In genomic region chr10:78931333-78932083, GRCh38 we compare ENCODE assay signal across 10 cellular contexts.
A peak's percentile ranks its signal among the peaks of the same experiment; 100 is the strongest.
DNase-seq lines count a peak whose midpoint lies in the region; ATAC-seq and TF ChIP-seq lines count a peak whose summit lies in the region.
"Had no signal": no experiment of that assay in that cellular context is flagged by ENCODE, and none has a peak within 500 bp of the region (broad histone marks: within the 10 kb centered on the region; RNA-seq: fewer than 3 reads in every experiment).

No MANE protein-coding gene starts in this region.

- no peak overlapping the region for H3K27ac Mint-ChIP-seq in glutamatergic neuron (ENCODE audit: unreplicated experiment)

- H3K36me3 ChIP-seq in HUES48 (ENCODE audit: control insufficient read depth, insufficient read depth, low read length) = no peaks in the 10 kb centered on the region
- H3K36me3 ChIP-seq in WERI-Rb-1 = no peaks in the 10 kb centered on the region
- H3K36me3 ChIP-seq: right lobe of liver had no signal

- H3K27me3 Mint-ChIP-seq in glutamatergic neuron (ENCODE audit: unreplicated experiment) = peaks cover 14% of the 10 kb centered on the region

- ATAC-seq in GM19324 (IDR thresholded peaks at IDR 0.05; ENCODE audit: low FRiP score, unreplicated experiment) = no peak
- ATAC-seq in HG02763 (IDR thresholded peaks at IDR 0.05; ENCODE audit: unreplicated experiment) = no peak
- ATAC-seq: right lobe of liver had no signal

- no peak overlapping the region for H3K9ac ChIP-seq in HUES48 (ENCODE audit: low read depth, low read length)

- H3K9me3 Mint-ChIP-seq in glutamatergic neuron (ENCODE audit: unreplicated experiment) = peaks cover 7% of the 10 kb centered on the region

- DNase-seq in A172 (ENCODE audit: low spot score) (peak; percentile 92), cardiac fibroblast (ENCODE audit: low read depth in 2 of 2) (peak; percentile 80 to 81), lung microvascular endothelial cell (ENCODE audit: low read depth in 2 of 2) (peak; percentile 21 to 78), glutamatergic neuron (no peak), WERI-Rb-1 (no peak)
- DNase-seq: activated CD8-positive, alpha-beta memory T cell treated with anti-CD3 and anti-CD28 coated beads, Interleukin-2, amount 50 U/mL, for 48 hours had no signal

- H3K4me1 ChIP-seq in HUES48 (ENCODE audit: control insufficient read depth, insufficient read depth, low read length) = peaks cover 7% of the 10 kb centered on the region; the same call in 1 of the 2 replicates
- H3K4me1 ChIP-seq: right lobe of liver had no signal

- H3K27ac ChIP-seq in HUES48 (ENCODE audit: low read depth, low read length) (peak overlapping the region; percentile 12), WERI-Rb-1 (no peak overlapping the region)
- H3K27ac ChIP-seq: right lobe of liver had no signal

- peaks cover 8% of the 10 kb centered on the region for H3K36me3 Mint-ChIP-seq in glutamatergic neuron (ENCODE audit: unreplicated experiment)

- no peak overlapping the region for H3K4me3 Mint-ChIP-seq in glutamatergic neuron (ENCODE audit: unreplicated experiment)

- H3K4me3 ChIP-seq in HUES48 (ENCODE audit: low read depth, low read length) = no peak overlapping the region
- H3K4me3 ChIP-seq in cardiac fibroblast (replicated peaks in 1 of 2; ENCODE audit: low read depth in 2 of 2, low read length in 2 of 2) = no peak overlapping the region
- H3K4me3 ChIP-seq in WERI-Rb-1 (ENCODE audit: low read depth, low read length) = no peak overlapping the region
- H3K4me3 ChIP-seq: right lobe of liver had no signal

- peaks cover 9% of the 10 kb centered on the region for H3K4me1 Mint-ChIP-seq in glutamatergic neuron (ENCODE audit: low read depth, unreplicated experiment)

- H3K9me3 ChIP-seq in HUES48 (ENCODE audit: control insufficient read depth, insufficient read depth, low read length) = no peaks in the 10 kb centered on the region
- no peaks in the 10 kb centered on the region for H3K9me3 ChIP-seq in WERI-Rb-1 (ENCODE audit: severe bottlenecking)
- H3K9me3 ChIP-seq: right lobe of liver had no signal

- H3K27me3 ChIP-seq in HUES48 (ENCODE audit: control insufficient read depth, insufficient read depth, low read length) (no peaks in the 10 kb centered on the region), WERI-Rb-1 (ENCODE audit: insufficient read depth, low read depth, severe bottlenecking) (no peaks in the 10 kb centered on the region)
- H3K27me3 ChIP-seq: right lobe of liver had no signal

- TF ChIP-seq CTCF in cardiac fibroblast (IDR thresholded peaks at IDR 0.05; ENCODE audit: low read depth, low read length) (no peak), glutamatergic neuron (IDR thresholded peaks at IDR 0.05; ENCODE audit: partially characterized antibody, unreplicated experiment) (no peak), WERI-Rb-1 (IDR thresholded peaks at IDR 0.05; ENCODE audit: low read depth, low read length) (no peak)

Comparison
In these comparisons a context has a peak if more than half of its experiments do, and no peak if none do; other contexts are left out.
1. DNase-seq: peak in A172 (single experiment), cardiac fibroblast (2 of 2) and lung microvascular endothelial cell (2 of 2); none in glutamatergic neuron (single experiment) and WERI-Rb-1 (single experiment).